In the genomic region with DNA sequence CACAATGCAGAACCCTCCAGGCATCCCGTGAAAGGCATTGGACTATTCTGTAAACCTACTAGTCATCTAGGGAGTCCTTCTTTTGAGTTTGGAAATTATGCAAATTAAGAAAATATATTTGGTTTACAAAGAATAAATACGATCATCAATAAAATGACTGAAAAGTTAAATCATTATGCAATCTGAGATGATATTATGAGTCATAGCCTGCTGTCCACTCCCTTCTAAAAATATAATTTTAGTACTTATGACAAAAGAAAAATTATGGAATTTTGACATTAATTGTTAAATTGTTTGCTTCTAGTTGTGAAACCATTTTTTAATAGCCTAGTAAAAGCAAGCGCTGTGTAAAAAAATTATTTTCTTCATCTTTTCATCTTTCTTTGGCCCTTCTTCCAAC, we compare ENCODE assay signal across 15 cellular contexts.
DNase-seq lines count a peak whose midpoint lies in the region; ATAC-seq and TF ChIP-seq lines count a peak whose summit lies in the region.
"Had no signal": no experiment of that assay in that cellular context is flagged by ENCODE, and none has a peak within 500 bp of the region (broad histone marks: within the 10 kb centered on the region; RNA-seq: fewer than 3 reads in every experiment).

No MANE protein-coding gene starts in this region.

- H3K36me3 Mint-ChIP-seq in HFFc6 (ENCODE audit: low read depth): no peaks in the 10 kb centered on the region

- ATAC-seq in HG03025 (IDR thresholded peaks at IDR 0.05; ENCODE audit: low FRiP score, unreplicated experiment) (no peak), GM21576 (IDR thresholded peaks at IDR 0.05; ENCODE audit: unreplicated experiment) (no peak)
- ATAC-seq: activated CD4-positive, CD25-positive, alpha-beta regulatory T cell treated with anti-CD3 and anti-CD28 coated beads, Interleukin-2, amount 50 U/mL, for 24 hours; activated CD8-positive, alpha-beta T cell treated with anti-CD3 and anti-CD28 coated beads, Interleukin-2, amount 10 ng/mL, durations not matched to agents 7 days and 5 days had no signal

- TF ChIP-seq EP300 in suprapubic skin (IDR thresholded peaks at IDR 0.05): no peak

- H3K4me1 ChIP-seq in ascending aorta: peaks cover 0 to 28% of the 10 kb centered on the region in 2 donors
- no peaks in the 10 kb centered on the region for H3K4me1 ChIP-seq in muscle layer of duodenum (ENCODE audit: control insufficient read depth in 1 of 2, insufficient read depth in 2 of 2, low read length in 2 of 2)
- H3K4me1 ChIP-seq in suprapubic skin: no peaks in the 10 kb centered on the region
- H3K4me1 ChIP-seq: HAP-1 had no signal

- H3K27me3 ChIP-seq in ascending aorta (no peaks in the 10 kb centered on the region), muscle layer of duodenum (ENCODE audit: low read depth, low read length) (no peaks in the 10 kb centered on the region), suprapubic skin (no peaks in the 10 kb centered on the region)

- 60% methylated on average over 3 of the region's 3 CpGs for WGBS in suprapubic skin

- H3K4me1 Mint-ChIP-seq in HFFc6 (ENCODE audit: low read depth): peaks cover 89% of the 10 kb centered on the region
- H3K4me1 Mint-ChIP-seq: central memory CD8-positive, alpha-beta T cell had no signal

- H3K4me3 Mint-ChIP-seq in HFFc6: peak overlapping the region; percentile 74
- H3K4me3 Mint-ChIP-seq: activated CD8-positive, alpha-beta T cell treated with anti-CD3 and anti-CD28 coated beads, Interleukin-2, amount 10 ng/mL, durations not matched to agents 7 days and 5 days; central memory CD8-positive, alpha-beta T cell had no signal

- H3K27ac ChIP-seq in ascending aorta (peak overlapping the region; percentile 53 to 58), muscle layer of duodenum (ENCODE audit: low read length) (peak overlapping the region; percentile 65), suprapubic skin (peak overlapping the region; percentile 77)

- H3K9me3 Mint-ChIP-seq in HFFc6: no peaks in the 10 kb centered on the region
- H3K9me3 Mint-ChIP-seq: central memory CD8-positive, alpha-beta T cell had no signal

- intact Hi-C loops in ascending aorta (cut with DNase I): loop anchor here (2.0 to 10.0 kb wide), 3 partner anchors 127 to 601 kb away; a partner anchor contains a TSS

- no peak for DNase-seq in HFFc6
- no peak for DNase-seq in ascending aorta (ENCODE audit: low spot score in 2 of 2)
- DNase-seq in suprapubic skin (ENCODE audit: low spot score in 2 of 2): no peak
- DNase-seq in NCI-H82 (lab: John Stamatoyannopoulos, UW): no peak
- DNase-seq: activated CD8-positive, alpha-beta T cell treated with anti-CD3 and anti-CD28 coated beads, Interleukin-2, amount 10 ng/mL, durations not matched to agents 7 days and 5 days; DMS53; NCI-H2171 treated with DMSO at 0.1 percent for 48 hours; NCI-H526; retina had no signal

- H3K4me3 ChIP-seq in ascending aorta: no peak overlapping the region
- H3K4me3 ChIP-seq in muscle layer of duodenum (ENCODE audit: low read depth in 1 of 2, low read length in 2 of 2): no peak overlapping the region
- no peak overlapping the region for H3K4me3 ChIP-seq in suprapubic skin
- H3K4me3 ChIP-seq: HAP-1 had no signal

- peak overlapping the region; percentile 66 for H3K27ac Mint-ChIP-seq in HFFc6
- H3K27ac Mint-ChIP-seq: activated CD8-positive, alpha-beta T cell treated with anti-CD3 and anti-CD28 coated beads, Interleukin-2, amount 10 ng/mL, durations not matched to agents 7 days and 5 days had no signal

- no peaks in the 10 kb centered on the region for H3K36me3 ChIP-seq in ascending aorta
- no peaks in the 10 kb centered on the region for H3K36me3 ChIP-seq in muscle layer of duodenum (ENCODE audit: control insufficient read depth in 1 of 2, insufficient read depth in 2 of 2, low read length in 2 of 2)
- no peaks in the 10 kb centered on the region for H3K36me3 ChIP-seq in suprapubic skin
- H3K36me3 ChIP-seq: HAP-1 had no signal

- H3K9me3 ChIP-seq in ascending aorta: no peaks in the 10 kb centered on the region
- no peaks in the 10 kb centered on the region for H3K9me3 ChIP-seq in muscle layer of duodenum (ENCODE audit: control insufficient read depth in 1 of 2, low read length in 2 of 2)
- H3K9me3 ChIP-seq in suprapubic skin: no peaks in the 10 kb centered on the region
- H3K9me3 ChIP-seq: HAP-1 had no signal

- TF ChIP-seq CTCF in HFFc6 (IDR thresholded peaks at IDR 0.05) (no peak), ascending aorta (IDR thresholded peaks at IDR 0.05) (no peak), suprapubic skin (IDR thresholded peaks at IDR 0.05) (no peak)

- no peak for TF ChIP-seq POLR2A in suprapubic skin (IDR thresholded peaks at IDR 0.05)

- no peaks in the 10 kb centered on the region for H3K27me3 Mint-ChIP-seq in HFFc6 (ENCODE audit: insufficient read depth)
- H3K27me3 Mint-ChIP-seq: central memory CD8-positive, alpha-beta T cell had no signal
